ENCODE assay signal across 8 cellular contexts in the genomic region with DNA sequence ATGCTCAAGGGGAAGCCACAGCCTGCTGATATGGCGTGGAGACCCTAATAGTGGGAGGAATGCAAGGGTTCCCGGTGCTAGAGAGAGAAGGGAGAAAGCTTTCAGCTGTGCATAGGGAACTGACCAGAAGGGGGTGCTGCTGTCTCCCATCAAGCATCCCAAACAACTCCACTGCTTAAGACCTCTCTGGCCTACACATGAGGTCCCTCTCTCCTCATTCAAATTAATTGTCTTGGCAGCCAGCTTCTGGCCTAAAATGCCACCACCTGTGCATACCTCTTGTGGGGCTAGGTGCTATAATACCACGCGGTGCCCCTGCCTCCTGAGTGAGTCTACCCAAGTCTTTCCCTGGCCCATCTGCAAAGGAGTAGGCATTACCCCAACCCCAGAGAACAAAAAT. TPM values are rescaled to one million over a fixed set of nuclear protein-coding genes. Genes with fewer than 3 reads are reported as not detected.
A peak's percentile ranks its signal among the peaks of the same experiment; 100 is the strongest.
DNase-seq lines count a peak whose midpoint lies in the region; ATAC-seq, FAIRE-seq and TF ChIP-seq lines count a peak whose summit lies in the region.

No MANE protein-coding gene starts in this region.

- H3K27me3 ChIP-seq in HL-60 (ENCODE audit: insufficient read depth, poor library complexity, severe bottlenecking) (no peaks in the 10 kb centered on the region), PC-3 (ENCODE audit: low read length) (no peaks in the 10 kb centered on the region), pancreas (peaks cover 0 to 8% (median 0%) of the 10 kb centered on the region in 4 donors)

- FAIRE-seq in pancreas (lab: Jason Lieb, UNC): no peak

- intact Hi-C loops in Calu3 (cut with micrococcal nuclease; ENCODE audit: unreplicated experiment) (loop anchor here (2.0 kb wide), 1 partner anchor 58 kb away; no protein-coding TSS in a partner anchor), PC-3 (cut with micrococcal nuclease) (loop anchor here (1.0 kb wide), 1 partner anchor 28 kb away; a partner anchor contains a TSS), pancreas (cut with DNase I) (loop anchor here in 1 of 3 donors (10.0 kb wide), 1 partner anchor 332 kb away; no protein-coding TSS in a partner anchor)

- WGBS in pancreas, 2 donors: 37 to 54% methylated on average over 4 of the region's 4 CpGs

- BruUV-seq in Calu3 (replicated peaks; lab: Mats Ljungman, UMichigan): no TSS peak
- BruUV-seq in PC-3 (replicated peaks; lab: Mats Ljungman, UMichigan): no TSS peak

- CTCF ChIA-PET in Calu3 (lab: Charles Lee): interaction anchor here (0.6 to 0.7 kb wide), 2 partner anchors 18 to 65 kb away, joined by 3 to 8 read pairs; no protein-coding TSS in a partner anchor
- CTCF ChIA-PET in PC-3 (lab: Charles Lee): interaction anchor here (0.6 to 1.1 kb wide), 5 partner anchors 10 to 102 kb away, joined by 4 to 6 read pairs (median 5); a partner anchor contains a TSS

- H3K27ac ChIP-seq in HL-60 (replicated peaks): no peak overlapping the region
- no peak overlapping the region for H3K27ac ChIP-seq in PC-3 (ENCODE audit: low read length)
- H3K27ac ChIP-seq in pancreas: no peak overlapping the region

- peaks cover 10% of the 10 kb centered on the region for H3K4me1 Mint-ChIP-seq in Calu3 (ENCODE audit: low read depth, unreplicated experiment)

- DNase-seq in Calu3: peak; percentile 50
- DNase-seq in HL-60 (ENCODE audit: low read depth in 1 of 2, low spot score in 1 of 2): peak in 1 of 2 experiments; percentile 64
- DNase-seq in PC-3: peak; percentile 68
- peak; percentile 35 for DNase-seq in activated effector memory CD4-positive, alpha-beta T cell treated with Interleukin-2 at 50 U/mL for 16 hours
- peak; percentile 64 for DNase-seq in foreskin melanocyte
- DNase-seq in pancreas: peak in 2 of 6 donors; percentile 31 to 63

- no peaks in the 10 kb centered on the region for H3K27me3 Mint-ChIP-seq in Calu3 (ENCODE audit: unreplicated experiment)

- no peak overlapping the region for H3K4me3 ChIP-seq in HL-60 (replicated peaks; ENCODE audit: insufficient read depth, low read length)
- no peak overlapping the region for H3K4me3 ChIP-seq in PC-3 (ENCODE audit: low read length)
- no peak overlapping the region for H3K4me3 ChIP-seq in pancreas

- H3K36me3 Mint-ChIP-seq in Calu3 (ENCODE audit: insufficient read depth, unreplicated experiment): peaks cover 14% of the 10 kb centered on the region

- H3K9me3 ChIP-seq in PC-3 (ENCODE audit: low read length) (no peaks in the 10 kb centered on the region), pancreas (no peaks in the 10 kb centered on the region)

- no peaks in the 10 kb centered on the region for H3K79me2 ChIP-seq in PC-3 (ENCODE audit: low read length)

- no peak overlapping the region for H3K9ac ChIP-seq in PC-3 (ENCODE audit: low read length)

- no peak overlapping the region for H3K4me2 ChIP-seq in PC-3 (ENCODE audit: low read length)

- no peaks in the 10 kb centered on the region for H3F3A ChIP-seq in PC-3 (ENCODE audit: low read length, unreplicated experiment)

- no peaks in the 10 kb centered on the region for H3K9me2 ChIP-seq in PC-3 (replicated peaks; ENCODE audit: low read length)

- H2AFZ ChIP-seq in PC-3 (ENCODE audit: low read length): no peak overlapping the region

- H3K27ac Mint-ChIP-seq in Calu3 (ENCODE audit: unreplicated experiment): no peak overlapping the region

- no peaks in the 10 kb centered on the region for H3K9me3 Mint-ChIP-seq in Calu3 (ENCODE audit: low read depth, unreplicated experiment)

- no peak for TF ChIP-seq CTCF in Calu3 (IDR thresholded peaks at IDR 0.05; ENCODE audit: unreplicated experiment)
- TF ChIP-seq CTCF in HL-60 (IDR thresholded peaks at IDR 0.05; ENCODE audit: insufficient read depth, low read length): peak; percentile 83
- peak; percentile 88 for TF ChIP-seq CTCF in PC-3 (conservative IDR thresholded peaks at IDR 0.05; ENCODE audit: low read depth, low read length)
- TF ChIP-seq CTCF in pancreas (IDR thresholded peaks at IDR 0.05): peak; percentile 40 to 68 (median 51)

- no peaks in the 10 kb centered on the region for H4K20me1 ChIP-seq in PC-3 (ENCODE audit: low read length)

- H3K4me3 Mint-ChIP-seq in Calu3 (ENCODE audit: low read depth, unreplicated experiment): no peak overlapping the region

- H3K36me3 ChIP-seq in PC-3 (ENCODE audit: low read depth, low read length): peaks cover 14% of the 10 kb centered on the region
- H3K36me3 ChIP-seq in pancreas: no peaks in the 10 kb centered on the region

- no peaks in the 10 kb centered on the region for H3K4me1 ChIP-seq in PC-3 (ENCODE audit: insufficient read depth, low read length)
- peaks cover 0 to 6% (median 5%) of the 10 kb centered on the region in 3 donors for H3K4me1 ChIP-seq in pancreas

- POLR2A ChIA-PET in PC-3 (lab: Charles Lee; ENCODE audit: unreplicated experiment): no interaction called here

- ATAC-seq in PC-3 (peak; percentile 80), pancreas (peak; percentile 43 to 84 (median 76)), GM19452 (IDR thresholded peaks at IDR 0.05; ENCODE audit: unreplicated experiment) (no peak), GM21717 (IDR thresholded peaks at IDR 0.05; ENCODE audit: unreplicated experiment) (no peak)

RNA-seq across cellular contexts. Expression of a gene that starts 14.5 kb away (rescaled TPM):
- 27.3 and 29.0 TPM in 2 replicates for total RNA-seq in Calu3 (2022)
- 244 and 307 TPM in 2 replicates for total RNA-seq in PC-3 (2014; rRNA removed)
- 10 to 100 TPM in 3 of 6 donors, 1 to 10 TPM in 3; 5.0 to 13.0 (median 10.0) TPM for total RNA-seq in pancreas
- polyA plus RNA-seq in pancreas: 10 to 100 TPM; 14.2 to 16.0 TPM

RNA-seq across cellular contexts. Expression of a gene that starts 20.6 kb away (rescaled TPM):
- not detected in 2 replicates for total RNA-seq in Calu3 (2022)
- not detected in 2 replicates for total RNA-seq in PC-3 (2014; rRNA removed)
- total RNA-seq in pancreas: 1 to 10 TPM in 5 of 6 donors, under 1 TPM in 1; 0.55 to 3.1 (median 1.3) TPM
- 1 to 10 TPM; 4.0 to 6.0 TPM for polyA plus RNA-seq in pancreas

RNA-seq across cellular contexts. Expression of a gene that starts 28.1 kb away (rescaled TPM):
- 0.28 TPM in 1 of 2 replicates, not detected in the other for total RNA-seq in Calu3 (2022)
- total RNA-seq in PC-3 (2014; rRNA removed): 2.0 and 2.6 TPM in 2 replicates
- under 1 TPM; 0.20 to 0.55 (median 0.40) TPM for total RNA-seq in pancreas
- polyA plus RNA-seq in pancreas: 1 to 10 TPM; 1.7 TPM

RNA-seq across cellular contexts. Expression of a gene that starts 33.4 kb away (rescaled TPM):
- total RNA-seq in Calu3 (2022): 44.7 and 44.9 TPM in 2 replicates
- total RNA-seq in PC-3 (2014; rRNA removed): 213 and 276 TPM in 2 replicates
- 10 to 100 TPM; 30.2 to 46.5 (median 39.3) TPM for total RNA-seq in pancreas
- 10 to 100 TPM; 34.0 to 44.2 TPM for polyA plus RNA-seq in pancreas

RNA-seq across cellular contexts. Expression of a gene that starts 40.7 kb away (rescaled TPM):
- total RNA-seq in Calu3 (2022): not detected in 2 replicates
- total RNA-seq in PC-3 (2014; rRNA removed): not detected in 2 replicates
- total RNA-seq in pancreas: 1 to 10 TPM in 3 of 6 donors, under 1 TPM in 3; 0.09 to 3.7 (median 1.6) TPM
- polyA plus RNA-seq in pancreas: 1 to 10 TPM; 1.0 to 2.5 TPM

Comparison
In these comparisons a context has a peak if more than half of its experiments do, and no peak if none do; other contexts are left out.
1. ATAC-seq: peak in PC-3 (single experiment) and pancreas (4 of 4); none in GM19452 (single experiment) and GM21717 (single experiment).